Comparison of ENCODE assay signal across 9 cellular contexts in the genomic region with DNA sequence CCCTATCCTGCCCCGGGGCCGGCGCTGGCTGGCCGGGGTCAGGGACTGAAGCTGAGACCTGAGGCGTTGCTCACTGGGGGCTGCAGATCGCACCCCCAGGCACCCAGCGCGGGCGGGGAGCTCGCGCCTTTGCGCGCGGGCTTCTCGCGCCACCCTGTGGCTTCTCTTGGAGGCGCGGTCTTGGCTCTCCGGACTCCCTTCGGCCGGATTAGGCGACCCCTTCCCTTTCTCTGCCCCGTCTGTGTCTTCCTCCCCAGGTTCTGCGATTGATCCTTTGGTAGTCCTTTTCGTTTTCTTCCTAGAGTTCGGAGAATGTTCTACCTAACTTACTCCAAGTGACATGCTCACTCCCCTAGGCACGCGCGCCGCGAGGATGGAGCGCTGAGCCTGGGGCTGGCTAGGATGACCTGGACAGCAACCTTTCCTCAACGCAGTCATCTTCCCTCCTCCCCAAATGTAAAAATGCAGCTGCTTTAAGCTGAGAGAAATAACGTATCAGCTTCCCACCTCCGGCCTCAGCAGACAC. TPM values are rescaled to one million over a fixed set of nuclear protein-coding genes. Genes with fewer than 3 reads are reported as not detected.
DNase-seq lines count a peak whose midpoint lies in the region; ATAC-seq and TF ChIP-seq lines count a peak whose summit lies in the region.
"Had no signal": no experiment of that assay in that cellular context is flagged by ENCODE, and none has a peak within 500 bp of the region (broad histone marks: within the 10 kb centered on the region; RNA-seq: fewer than 3 reads in every experiment).

No MANE protein-coding gene starts in this region.

- intact Hi-C loops in CD8-positive, alpha-beta T cell (cut with DNase I, micrococcal nuclease): loop anchor here (1.0 kb wide), 6 partner anchors 21 to 171 kb away; partner anchors contain the start of gene SH2D2A (in 2 of the 2)
- intact Hi-C loops in uterus (cut with DNase I; ENCODE audit: low total_unique reads): no loop called here

- no peaks in the 10 kb centered on the region for H3K9me3 ChIP-seq in CD8-positive, alpha-beta T cell (ENCODE audit: low read length)
- H3K9me3 ChIP-seq in Peyer's patch (no peaks in the 10 kb centered on the region), parathyroid adenoma (ENCODE audit: control insufficient read depth, low read length) (no peaks in the 10 kb centered on the region), uterus (no peaks in the 10 kb centered on the region)

- H3K36me3 Mint-ChIP-seq in CD8-positive, alpha-beta T cell: no peaks in the 10 kb centered on the region
- H3K36me3 Mint-ChIP-seq in glutamatergic neuron (ENCODE audit: unreplicated experiment): no peaks in the 10 kb centered on the region

- TF ChIP-seq POLR2A in Peyer's patch (IDR thresholded peaks at IDR 0.05) (no peak), uterus (IDR thresholded peaks at IDR 0.05) (peak in 1 of 2 donors; percentile 6)

- no peaks in the 10 kb centered on the region for H3K36me3 ChIP-seq in CD8-positive, alpha-beta T cell (ENCODE audit: insufficient read depth, low read length)
- H3K36me3 ChIP-seq in Peyer's patch (no peaks in the 10 kb centered on the region), parathyroid adenoma (ENCODE audit: control insufficient read depth, insufficient read depth, low read length) (no peaks in the 10 kb centered on the region), uterus (no peaks in the 10 kb centered on the region)
- H3K36me3 ChIP-seq: SJSA1 had no signal

- peaks cover 51% of the 10 kb centered on the region for H3K27me3 Mint-ChIP-seq in CD8-positive, alpha-beta T cell (ENCODE audit: low read depth)
- H3K27me3 Mint-ChIP-seq in glutamatergic neuron (ENCODE audit: unreplicated experiment): peaks cover 15% of the 10 kb centered on the region

- H3K9ac ChIP-seq in parathyroid adenoma: no peak overlapping the region

- CTCF ChIA-PET in CD8-positive, alpha-beta T cell (lab: Charles Lee): interaction anchor here (0.6 to 10.3 kb wide), 43 partner anchors 8 to 440 kb away, joined by 3 to 260 read pairs (median 5); partner anchors contain the start of genes PRCC and SH2D2A

- H3K4me1 ChIP-seq in CD8-positive, alpha-beta T cell (ENCODE audit: insufficient read depth, low read length): peaks cover 27% of the 10 kb centered on the region
- H3K4me1 ChIP-seq in Peyer's patch (peaks cover 0 to 26% (median 17%) of the 10 kb centered on the region in 4 donors), parathyroid adenoma (no peaks in the 10 kb centered on the region), uterus (peaks cover 0 to 21% of the 10 kb centered on the region in 2 donors)

- H3K4me1 Mint-ChIP-seq in CD8-positive, alpha-beta T cell (ENCODE audit: low read depth): peaks cover 25% of the 10 kb centered on the region
- peaks cover 46% of the 10 kb centered on the region for H3K4me1 Mint-ChIP-seq in glutamatergic neuron (ENCODE audit: low read depth, unreplicated experiment)

- peak overlapping the region; percentile 77 for H3K4me3 Mint-ChIP-seq in CD8-positive, alpha-beta T cell
- peak overlapping the region; percentile 90 for H3K4me3 Mint-ChIP-seq in glutamatergic neuron (ENCODE audit: unreplicated experiment)

- POLR2A ChIA-PET in CD8-positive, alpha-beta T cell (lab: Charles Lee): interaction anchor here (0.6 to 3.2 kb wide), 11 partner anchors 11 to 203 kb away, joined by 3 to 22 read pairs (median 4); partner anchors contain the start of genes PRCC and SH2D2A

- no peak overlapping the region for H3K27ac ChIP-seq in CD8-positive, alpha-beta T cell (ENCODE audit: low read depth, low read length)
- H3K27ac ChIP-seq in Peyer's patch: no peak overlapping the region
- H3K27ac ChIP-seq in parathyroid adenoma: no peak overlapping the region
- peak overlapping the region in 1 of 2 donors; percentile 63 for H3K27ac ChIP-seq in uterus
- H3K27ac ChIP-seq: SJSA1 had no signal

- peak overlapping the region; percentile 66 for H3K4me2 ChIP-seq in parathyroid adenoma (ENCODE audit: low read length)

- peak; percentile 79 for TF ChIP-seq CTCF in CD8-positive, alpha-beta T cell (IDR thresholded peaks at IDR 0.05)
- TF ChIP-seq CTCF in HFF-Myc (IDR thresholded peaks at IDR 0.05; ENCODE audit: low read depth, low read length, missing control alignments) (peak; percentile 82), Peyer's patch (IDR thresholded peaks at IDR 0.05) (peak; percentile 41 to 77 (median 62)), glutamatergic neuron (IDR thresholded peaks at IDR 0.05; ENCODE audit: partially characterized antibody, unreplicated experiment) (peak; percentile 77), parathyroid adenoma (IDR thresholded peaks at IDR 0.05) (peak; percentile 72), uterus (IDR thresholded peaks at IDR 0.05) (peak; percentile 79 to 90 (median 84))

- peak overlapping the region; percentile 73 for H3K4me3 ChIP-seq in CD8-positive, alpha-beta T cell (ENCODE audit: low read depth, low read length)
- H3K4me3 ChIP-seq in HFF-Myc (replicated peaks; ENCODE audit: low read depth, low read length) (peak overlapping the region; percentile 28), Peyer's patch (peak overlapping the region; percentile 14 to 43 (median 40)), parathyroid adenoma (ENCODE audit: low read depth, low read length) (peak overlapping the region; percentile 9), uterus (peak overlapping the region; percentile 14 to 41)
- H3K4me3 ChIP-seq: SJSA1 had no signal

- H3K79me2 ChIP-seq in parathyroid adenoma: no peaks in the 10 kb centered on the region

- no peaks in the 10 kb centered on the region for H3K9me3 Mint-ChIP-seq in CD8-positive, alpha-beta T cell
- H3K9me3 Mint-ChIP-seq in glutamatergic neuron (ENCODE audit: unreplicated experiment): peaks cover 22% of the 10 kb centered on the region

- H3K27ac Mint-ChIP-seq in CD8-positive, alpha-beta T cell: peak overlapping the region; percentile 14
- H3K27ac Mint-ChIP-seq in glutamatergic neuron (ENCODE audit: unreplicated experiment): peak overlapping the region; percentile 94

- no peak overlapping the region for H2AFZ ChIP-seq in parathyroid adenoma

- ATAC-seq in CD8-positive, alpha-beta T cell: peak; percentile 70
- ATAC-seq in GM19467 (IDR thresholded peaks at IDR 0.05; ENCODE audit: unreplicated experiment): no peak

- H3K27me3 ChIP-seq in CD8-positive, alpha-beta T cell (ENCODE audit: insufficient read depth, low read length): peaks cover 44% of the 10 kb centered on the region
- peaks cover 0 to 20% of the 10 kb centered on the region in 2 donors for H3K27me3 ChIP-seq in Peyer's patch
- peaks cover 15% of the 10 kb centered on the region for H3K27me3 ChIP-seq in parathyroid adenoma (ENCODE audit: control insufficient read depth, insufficient read depth, low read length)
- H3K27me3 ChIP-seq in uterus: peaks cover 0 to 5% of the 10 kb centered on the region in 2 donors

- DNase-seq in CD8-positive, alpha-beta T cell: peak in 6 of 7 experiments; percentile 47 to 78 (median 54)
- DNase-seq in HFF-Myc (ENCODE audit: extremely low read depth, low read depth) (no peak), Peyer's patch (peak in 2 of 3 donors; percentile 28 to 69), glutamatergic neuron (peak; percentile 81), uterus (peak in 1 of 2 donors; percentile 71)
- DNase-seq in activated gamma-delta T cell treated with anti-CD3 and anti-CD28 coated beads, Interleukin-2, amount 50 U/mL, for 16 hours (ENCODE audit: low read depth): peak; percentile 38

RNA-seq across cellular contexts. Expression of gene NTRK1, which starts 0.5 kb away (rescaled TPM):
- total RNA-seq in CD8-positive, alpha-beta T cell: 1 to 10 TPM; 1.5 to 1.7 TPM
- total RNA-seq in Peyer's patch (under 1 TPM in 1 of 4 donors, not detected in 3; 0.57 TPM), glutamatergic neuron (ENCODE audit: unreplicated experiment) (296 TPM), uterus (10 to 100 TPM in 1 of 4 donors, 1 to 10 TPM in 1, under 1 TPM in 2; 0.35 to 19.2 (median 3.6) TPM)
- total RNA-seq: SJSA1 had no signal

RNA-seq across cellular contexts. Expression of gene INSRR, which starts 1.3 kb away (rescaled TPM):
- total RNA-seq in CD8-positive, alpha-beta T cell: under 1 TPM; 0.05 to 0.08 TPM
- total RNA-seq in Peyer's patch (not detected), glutamatergic neuron (ENCODE audit: unreplicated experiment) (6.9 TPM), uterus (1 to 10 TPM in 1 of 4 donors, not detected in 3; 1.2 TPM)
- total RNA-seq: SJSA1 had no signal

RNA-seq across cellular contexts. Expression of gene PEAR1, which starts 33.3 kb away (rescaled TPM):
- total RNA-seq in CD8-positive, alpha-beta T cell: not detected
- 10 to 100 TPM in 1 of 4 donors, 1 to 10 TPM in 3; 4.9 to 17.3 (median 7.0) TPM for total RNA-seq in Peyer's patch
- 1.2 TPM for total RNA-seq in glutamatergic neuron (ENCODE audit: unreplicated experiment)
- total RNA-seq in uterus: 10 to 100 TPM in 3 of 4 donors, 1 to 10 TPM in 1; 7.4 to 41.8 (median 17.9) TPM

RNA-seq across cellular contexts. Expression of gene SH2D2A, which starts 43.5 kb away (rescaled TPM):
- 10 to 100 TPM; 85.6 to 86.3 TPM for total RNA-seq in CD8-positive, alpha-beta T cell
- total RNA-seq in Peyer's patch: 10 to 100 TPM in 1 of 4 donors, 1 to 10 TPM in 2, not detected in 1; 2.7 to 13.5 (median 6.5) TPM
- 0.86 TPM for total RNA-seq in glutamatergic neuron (ENCODE audit: unreplicated experiment)
- 1 to 10 TPM in 1 of 4 donors, not detected in 3; 6.0 TPM for total RNA-seq in uterus
- total RNA-seq: SJSA1 had no signal

Comparison
In these comparisons a context has a peak if more than half of its experiments do, and no peak if none do; other contexts are left out.
1. H3K4me3 ChIP-seq: peak in every context shown above with its lines; median percentile 73 in CD8-positive, alpha-beta T cell; 40 in Peyer's patch; 28 in HFF-Myc; 28 in uterus; 9 in parathyroid adenoma.
2. RNA of gene NTRK1, which starts 0.5 kb away (total RNA-seq): 296 TPM in glutamatergic neuron (single experiment); 0.35 to 19.2 TPM in uterus, 1.5 to 1.7 TPM in CD8-positive, alpha-beta T cell and 0.57 TPM in Peyer's patch; every median in the first group is over 10 times any median in the second.
3. Peak in every context shown above with its lines, with median percentiles within 50 percentile points of each other: CTCF ChIP-seq.